ENCODE assay signal across 10 cellular contexts in genomic region chr1:58727363-58727762, GRCh38. TPM values are rescaled to one million over a fixed set of nuclear protein-coding genes. Genes with fewer than 3 reads are reported as not detected.
DNase-seq lines count a peak whose midpoint lies in the region; ATAC-seq and TF ChIP-seq lines count a peak whose summit lies in the region.
"Had no signal": no experiment of that assay in that cellular context is flagged by ENCODE, and none has a peak within 500 bp of the region (broad histone marks: within the 10 kb centered on the region; RNA-seq: fewer than 3 reads in every experiment).

No MANE protein-coding gene starts in this region.

- peak overlapping the region; percentile 71 for H2BK5ac ChIP-seq in IMR-90 (ENCODE audit: low read depth, low read length, poor library complexity, severe bottlenecking)

- peak overlapping the region; percentile 34 for H4K91ac ChIP-seq in IMR-90 (ENCODE audit: insufficient read depth, low read depth, low read length)

- H3K9me3 Mint-ChIP-seq in activated T-helper 2 cell treated with anti-CD3 and anti-CD28 coated beads, Interferon-gamma antibody, Interleukin-2, Interleukin-4, amounts not matched to agents 10 μg/mL and 5 μg/mL and 100 μg/mL, durations not matched to agents 14 hours and 24 hours and 36 hours: peaks cover 4% of the 10 kb centered on the region

- H3K79me1 ChIP-seq in IMR-90 (ENCODE audit: low read depth in 1 of 2, low read length in 2 of 2): no peaks in the 10 kb centered on the region

- H3K18ac ChIP-seq in IMR-90 (ENCODE audit: low read depth, low read length): peak overlapping the region; percentile 5; the same call in 1 of the 2 replicates

- H3K27ac Mint-ChIP-seq in activated T-helper 2 cell treated with anti-CD3 and anti-CD28 coated beads, Interferon-gamma antibody, Interleukin-2, Interleukin-4, amounts not matched to agents 10 μg/mL and 5 μg/mL and 100 μg/mL, durations not matched to agents 14 hours and 24 hours and 36 hours: peak overlapping the region; percentile 81

- peak; percentile 68 for DNase-seq in COLO829 (ENCODE audit: low spot score)
- peak; percentile 89 for DNase-seq in IMR-90
- no peak for DNase-seq in activated T-helper 2 cell treated with anti-CD3 and anti-CD28 coated beads, Interferon-gamma antibody, Interleukin-2, Interleukin-4, amounts not matched to agents 10 μg/mL and 5 μg/mL and 100 μg/mL, durations not matched to agents 14 hours and 24 hours and 36 hours (ENCODE audit: low spot score)
- peak; percentile 88 for DNase-seq in kidney epithelial cell (ENCODE audit: low read depth)
- DNase-seq in stimulated activated CD4-positive, alpha-beta T cell treated with anti-CD3 and anti-CD28 coated beads, Interleukin-2, amount 100 ng/mL, for 24 hours: no peak
- DNase-seq in NCI-H526 treated with DMSO at 0.1 percent for 48 hours (lab: John Stamatoyannopoulos, UW): no peak
- DNase-seq in activated effector memory CD4-positive, alpha-beta T cell treated with Interleukin-2 at 50 U/mL for 16 hours: no peak
- no peak for DNase-seq in NCI-H82 treated with DMSO at 0.1 percent for 48 hours (lab: John Stamatoyannopoulos, UW; ENCODE audit: unreplicated experiment)
- DNase-seq: activated naive CD4-positive, alpha-beta T cell treated with anti-CD3 and anti-CD28 coated beads, Interleukin-2, amount 50 U/mL, for 16 hours; OCI-M1 had no signal

- peaks cover 3% of the 10 kb centered on the region; the same call in 1 of the 2 replicates for H3K9me1 ChIP-seq in IMR-90 (ENCODE audit: insufficient read depth, low read length)

- intact Hi-C loops in IMR-90 (cut with micrococcal nuclease): no loop called here
- intact Hi-C loops in activated T-helper 2 cell treated with anti-CD3 and anti-CD28 coated beads, Interferon-gamma antibody, Interleukin-2, Interleukin-4, amounts not matched to agents 10 μg/mL and 5 μg/mL and 100 μg/mL, durations not matched to agents 14 hours and 24 hours and 36 hours (cut with micrococcal nuclease): loop anchor here (1.0 kb wide), 1 partner anchor 9 kb away; no protein-coding TSS in a partner anchor

- H3K9me3 ChIP-seq in IMR-90 (ENCODE audit: control insufficient read depth, insufficient read depth, low read length): no peaks in the 10 kb centered on the region

- no TSS peak for BruUV-seq in IMR-90 (replicated peaks; lab: Mats Ljungman, UMichigan)

- no peak for TF ChIP-seq POLR2A in IMR-90 (IDR thresholded peaks at IDR 0.05; ENCODE audit: low read depth, low read length)

- CTCF ChIA-PET in IMR-90 (lab: Yijun Ruan, JAX): no interaction called here

- peak overlapping the region; percentile 91 for H2BK120ac ChIP-seq in IMR-90 (ENCODE audit: low read depth, low read length)

- H3K27ac ChIP-seq in IMR-90 (ENCODE audit: insufficient read depth, low read length): no peak overlapping the region

- H3K4me3 ChIP-seq in IMR-90 (ENCODE audit: insufficient read depth, low read depth, low read length) (no peak overlapping the region), kidney epithelial cell (ENCODE audit: low read depth, low read length) (no peak overlapping the region)

- H3K4ac ChIP-seq in IMR-90 (ENCODE audit: low read depth, low read length): peak overlapping the region; percentile 62; the same call in 1 of the 2 replicates

- H2BK20ac ChIP-seq in IMR-90 (ENCODE audit: low read depth, low read length): peak overlapping the region; percentile 93

- WGBS in IMR-90 (ENCODE audit: extremely low coverage in 2 of 2, insufficient read length in 1 of 2), 2 experiments: 0% methylated on average over 1 of the region's 2 CpGs; no CpG with 5 or more reads in 1 of the 2 experiments

- no peak overlapping the region for H4K5ac ChIP-seq in IMR-90 (ENCODE audit: low read depth, low read length)

- no peak overlapping the region for H3K4me3 Mint-ChIP-seq in activated T-helper 2 cell treated with anti-CD3 and anti-CD28 coated beads, Interferon-gamma antibody, Interleukin-2, Interleukin-4, amounts not matched to agents 10 μg/mL and 5 μg/mL and 100 μg/mL, durations not matched to agents 14 hours and 24 hours and 36 hours (ENCODE audit: low read depth)

- H2AK5ac ChIP-seq in IMR-90 (ENCODE audit: low read depth, low read length): no peak overlapping the region

- no peak overlapping the region for H2BK15ac ChIP-seq in IMR-90 (ENCODE audit: low read depth, low read length)

- H3K4me2 ChIP-seq in IMR-90 (ENCODE audit: low read depth, low read length): peak overlapping the region; percentile 10; the same call in 1 of the 2 replicates

- no peak for TF ChIP-seq RAD21 in IMR-90 (IDR thresholded peaks at IDR 0.05; ENCODE audit: low read length)

- H3K36me3 ChIP-seq in IMR-90 (ENCODE audit: control insufficient read depth, insufficient read depth, low read length) (no peaks in the 10 kb centered on the region), kidney epithelial cell (ENCODE audit: control insufficient read depth, insufficient read depth, low read length) (no peaks in the 10 kb centered on the region)

- H3K9ac ChIP-seq in IMR-90 (ENCODE audit: low read depth, low read length): no peak overlapping the region

- H3K27me3 ChIP-seq in IMR-90 (ENCODE audit: control insufficient read depth, insufficient read depth, low read length) (no peaks in the 10 kb centered on the region), kidney epithelial cell (ENCODE audit: control insufficient read depth, insufficient read depth, low read length) (no peaks in the 10 kb centered on the region)

- H2AK9ac ChIP-seq in IMR-90 (replicated peaks; ENCODE audit: low read depth, low read length, poor library complexity): no peak overlapping the region

- H3K36me3 Mint-ChIP-seq in activated T-helper 2 cell treated with anti-CD3 and anti-CD28 coated beads, Interferon-gamma antibody, Interleukin-2, Interleukin-4, amounts not matched to agents 10 μg/mL and 5 μg/mL and 100 μg/mL, durations not matched to agents 14 hours and 24 hours and 36 hours (ENCODE audit: low read depth): peaks cover 6% of the 10 kb centered on the region

- no peak overlapping the region for H2AFZ ChIP-seq in IMR-90 (replicated peaks; ENCODE audit: low read length, poor library complexity)

- peak overlapping the region in 1 of 2 experiments; percentile 66; a peak in 2 of 4 replicates for H4K8ac ChIP-seq in IMR-90 (ENCODE audit: low read depth in 2 of 2, low read length in 2 of 2)

- peak overlapping the region; percentile 31 for H3K14ac ChIP-seq in IMR-90 (replicated peaks; ENCODE audit: low read depth, low read length)

- peak overlapping the region; percentile 11; the same call in 1 of the 2 replicates for H3K23ac ChIP-seq in IMR-90 (ENCODE audit: low read depth, low read length)

- H3K4me1 Mint-ChIP-seq in activated T-helper 2 cell treated with anti-CD3 and anti-CD28 coated beads, Interferon-gamma antibody, Interleukin-2, Interleukin-4, amounts not matched to agents 10 μg/mL and 5 μg/mL and 100 μg/mL, durations not matched to agents 14 hours and 24 hours and 36 hours (ENCODE audit: low read depth): peaks cover 55% of the 10 kb centered on the region

- ATAC-seq in IMR-90 (ENCODE audit: low read depth): peak; percentile 87

- in situ Hi-C loops in IMR-90 (cut with MboI; ENCODE audit: low sequenced_read_pairs): loop anchor here (25.0 kb wide), 1 partner anchor 1210 kb away; the partner anchor contains the start of gene CYP2J2

- no peak overlapping the region for H3K56ac ChIP-seq in IMR-90 (ENCODE audit: extremely low read depth, insufficient read depth, low read length)

- POLR2A ChIA-PET in IMR-90 (lab: Charles Lee; ENCODE audit: unreplicated experiment): no interaction called here

- dilution Hi-C loops in IMR-90 (cut with HindIII; ENCODE audit: low sequenced_read_pairs, unreplicated experiment): loop anchor here (25.0 kb wide), 1 partner anchor 1035 kb away; no protein-coding TSS in a partner anchor

- no peaks in the 10 kb centered on the region for H4K20me1 ChIP-seq in IMR-90 (ENCODE audit: insufficient read depth, low read length)

- TF ChIP-seq CTCF in IMR-90 (conservative IDR thresholded peaks at IDR 0.05; ENCODE audit: low read depth, low read length) (no peak), kidney epithelial cell (IDR thresholded peaks at IDR 0.05; ENCODE audit: insufficient read depth, low read length, poor library complexity, severe bottlenecking) (no peak)

- no peaks in the 10 kb centered on the region for H3K27me3 Mint-ChIP-seq in activated T-helper 2 cell treated with anti-CD3 and anti-CD28 coated beads, Interferon-gamma antibody, Interleukin-2, Interleukin-4, amounts not matched to agents 10 μg/mL and 5 μg/mL and 100 μg/mL, durations not matched to agents 14 hours and 24 hours and 36 hours (ENCODE audit: low read depth)

- H3K4me1 ChIP-seq in IMR-90 (ENCODE audit: control insufficient read depth, insufficient read depth, low read length): peaks cover 8% of the 10 kb centered on the region

TF ChIP-seq in IMR-90, 13 proteins besides CTCF, POLR2A, EP300 and RAD21 (continues in another document):
- TF ChIP-seq FOS (IDR thresholded peaks at IDR 0.05; ENCODE audit: low read depth, low read length) (peak; percentile 70), RFX5 (IDR thresholded peaks at IDR 0.05; ENCODE audit: low read depth, low read length) (no peak), MAZ (IDR thresholded peaks at IDR 0.05; ENCODE audit: borderline replicate concordance, low read depth, low read length) (no peak), BHLHE40 (IDR thresholded peaks at IDR 0.05; ENCODE audit: low read depth, low read length) (peak; percentile 67), MXI1 (IDR thresholded peaks at IDR 0.05; ENCODE audit: borderline replicate concordance, low read depth, low read length) (no peak)

RNA-seq across cellular contexts. Expression of gene MYSM1, which starts 27.5 kb away (rescaled TPM):
- total RNA-seq in IMR-90 (2012; rRNA removed) (9.1 and 17.8 TPM in 2 replicates), kidney epithelial cell (11.0 and 13.0 TPM in 2 replicates)
- 10.7 and 15.7 TPM in 2 replicates for polyA plus RNA-seq in IMR-90 (2012; rRNA removed)
- polyA plus RNA-seq in IMR-90 (2012; cell fraction: cytosol; rRNA removed): 0.73 and 0.77 TPM in 2 replicates
- 8.4 and 58.0 TPM in 2 replicates for polyA plus RNA-seq in IMR-90 (2012; cell fraction: nucleus; rRNA removed; ENCODE audit: low replicate concordance)
- 44.3 and 50.1 TPM in 2 replicates for total RNA-seq in activated T-helper 2 cell treated with anti-CD3 and anti-CD28 coated beads, Interferon-gamma antibody, Interleukin-2, Interleukin-4, amounts not matched to agents 10 μg/mL and 5 μg/mL and 100 μg/mL, durations not matched to agents 14 hours and 24 hours and 36 hours

RNA-seq across cellular contexts. Expression of gene JUN, which starts 56.5 kb away (rescaled TPM):
- total RNA-seq in IMR-90 (2012; rRNA removed): 46.6 and 51.1 TPM in 2 replicates
- polyA plus RNA-seq in IMR-90 (2012; rRNA removed): 86.9 and 89.1 TPM in 2 replicates
- polyA plus RNA-seq in IMR-90 (2012; cell fraction: cytosol; rRNA removed): 80.5 and 108 TPM in 2 replicates
- polyA plus RNA-seq in IMR-90 (2012; cell fraction: nucleus; rRNA removed; ENCODE audit: low replicate concordance): 85.4 and 184 TPM in 2 replicates
- 29.5 and 30.2 TPM in 2 replicates for total RNA-seq in activated T-helper 2 cell treated with anti-CD3 and anti-CD28 coated beads, Interferon-gamma antibody, Interleukin-2, Interleukin-4, amounts not matched to agents 10 μg/mL and 5 μg/mL and 100 μg/mL, durations not matched to agents 14 hours and 24 hours and 36 hours
- total RNA-seq in kidney epithelial cell: 67.8 and 78.5 TPM in 2 replicates

Comparison
In these comparisons a context has a peak if more than half of its experiments do, and no peak if none do; other contexts are left out.
1. DNase-seq: peak in COLO829 (single experiment), IMR-90 (single experiment) and kidney epithelial cell (single experiment); none in activated T-helper 2 cell treated with anti-CD3 and anti-CD28 coated beads, Interferon-gamma antibody, Interleukin-2, Interleukin-4, amounts not matched to agents 10 μg/mL and 5 μg/mL and 100 μg/mL, durations not matched to agents 14 hours and 24 hours and 36 hours (single experiment), stimulated activated CD4-positive, alpha-beta T cell treated with anti-CD3 and anti-CD28 coated beads, Interleukin-2, amount 100 ng/mL, for 24 hours (0 of 2), NCI-H526 treated with DMSO at 0.1 percent for 48 hours (single experiment), activated effector memory CD4-positive, alpha-beta T cell treated with Interleukin-2 at 50 U/mL for 16 hours (single experiment) and NCI-H82 treated with DMSO at 0.1 percent for 48 hours (single experiment).